Comparison of ENCODE assay signal across 15 cellular contexts in genomic region chr1:184950209-184950608, GRCh38. TPM values are rescaled to one million over a fixed set of nuclear protein-coding genes. Genes with fewer than 3 reads are reported as not detected.
A peak's percentile ranks its signal among the peaks of the same experiment; 100 is the strongest.
DNase-seq lines count a peak whose midpoint lies in the region; ATAC-seq and TF ChIP-seq lines count a peak whose summit lies in the region.
"Had no signal": no experiment of that assay in that cellular context is flagged by ENCODE, and none has a peak within 500 bp of the region (broad histone marks: within the 10 kb centered on the region; RNA-seq: fewer than 3 reads in every experiment).

No MANE protein-coding gene starts in this region.

- H3K9ac ChIP-seq in Karpas-422 (ENCODE audit: low read length) (no peak overlapping the region), endodermal cell (ENCODE audit: extremely low read depth, low read length, poor library complexity, severe bottlenecking) (no peak overlapping the region)
- H3K9ac ChIP-seq: BLaER1 had no signal

- H4K20me1 ChIP-seq in Karpas-422 (ENCODE audit: insufficient read depth, low read depth, low read length) = no peaks in the 10 kb centered on the region
- H4K20me1 ChIP-seq: BLaER1 had no signal

- no peaks in the 10 kb centered on the region for H3K9me2 ChIP-seq in Karpas-422 (replicated peaks; ENCODE audit: insufficient read depth, low read length)

- H3K27ac ChIP-seq in Karpas-422 (ENCODE audit: low read length) (no peak overlapping the region), ascending aorta (peak overlapping the region; percentile 75 to 82), endodermal cell (ENCODE audit: low read depth, low read length) (no peak overlapping the region)
- H3K27ac ChIP-seq: BLaER1 had no signal

- no peaks in the 10 kb centered on the region for H3K27me3 Mint-ChIP-seq in activated CD8-positive, alpha-beta memory T cell treated with anti-CD3 and anti-CD28 coated beads, Interleukin-2, amount 10 ng/mL, durations not matched to agents 7 days and 5 days
- peaks cover 15% of the 10 kb centered on the region for H3K27me3 Mint-ChIP-seq in endodermal cell (ENCODE audit: insufficient read depth)

- 67 to 88% methylated on average over 1 to 3 of the region's 3 CpGs for WGBS in endodermal cell (ENCODE audit: insufficient coverage in 1 of 2, insufficient read length in 1 of 2), 2 experiments

- H3K9me3 Mint-ChIP-seq in activated CD8-positive, alpha-beta memory T cell treated with anti-CD3 and anti-CD28 coated beads, Interleukin-2, amount 10 ng/mL, durations not matched to agents 7 days and 5 days (ENCODE audit: low read depth) = no peaks in the 10 kb centered on the region
- no peaks in the 10 kb centered on the region for H3K9me3 Mint-ChIP-seq in endodermal cell
- H3K9me3 Mint-ChIP-seq: CD14-positive monocyte; CD8-positive, alpha-beta T cell had no signal

- TF ChIP-seq CTCF in ascending aorta (IDR thresholded peaks at IDR 0.05) (no peak), endodermal cell (conservative IDR thresholded peaks at IDR 0.05) (no peak)

- H3K27me3 ChIP-seq in Karpas-422 (ENCODE audit: low read length) (no peaks in the 10 kb centered on the region), ascending aorta (no peaks in the 10 kb centered on the region), endodermal cell (ENCODE audit: control insufficient read depth, insufficient read depth, low read length, poor library complexity, severe bottlenecking) (no peaks in the 10 kb centered on the region)
- H3K27me3 ChIP-seq: BLaER1 had no signal

- peaks cover 71% of the 10 kb centered on the region for H3K79me2 ChIP-seq in Karpas-422 (ENCODE audit: low read length)

- CTCF ChIA-PET in activated CD8-positive, alpha-beta memory T cell treated with anti-CD3 and anti-CD28 coated beads, Interleukin-2, amount 10 ng/mL, durations not matched to agents 7 days and 5 days (lab: Charles Lee) = no interaction called here

- DNase-seq in NCI-H187 treated with DMSO at 0.1 percent for 48 hours (lab: John Stamatoyannopoulos, UW) (peak; percentile 77), NCI-H187 (lab: John Stamatoyannopoulos, UW) (no peak), Karpas-422 (no peak), ascending aorta (ENCODE audit: low spot score in 2 of 2) (no peak), endodermal cell (no peak)
- DNase-seq in activated CD8-positive, alpha-beta memory T cell treated with anti-CD3 and anti-CD28 coated beads, Interleukin-2, amount 10 ng/mL, durations not matched to agents 7 days and 5 days = no peak
- no peak for DNase-seq in activated CD4-positive, CD25-positive, alpha-beta regulatory T cell treated with anti-CD3 and anti-CD28 coated beads, Interleukin-2, amount 50 U/mL, for 72 hours
- DNase-seq: 8988T; CD8-positive, alpha-beta T cell; DMS 273 treated with DMSO at 0.1 percent for 48 hours; GF-D8; GOT3; H7 had no signal

- no peak overlapping the region for H3K4me3 Mint-ChIP-seq in activated CD8-positive, alpha-beta memory T cell treated with anti-CD3 and anti-CD28 coated beads, Interleukin-2, amount 10 ng/mL, durations not matched to agents 7 days and 5 days
- H3K4me3 Mint-ChIP-seq in endodermal cell = no peak overlapping the region
- H3K4me3 Mint-ChIP-seq: CD14-positive monocyte; CD8-positive, alpha-beta T cell had no signal

- H2AFZ ChIP-seq in Karpas-422 (ENCODE audit: low read length) = no peak overlapping the region

- peak overlapping the region; percentile 27 for H3K4me2 ChIP-seq in Karpas-422 (ENCODE audit: low read depth, low read length, poor library complexity, severe bottlenecking)
- H3K4me2 ChIP-seq: BLaER1 had no signal

- H3K27ac Mint-ChIP-seq in activated CD8-positive, alpha-beta memory T cell treated with anti-CD3 and anti-CD28 coated beads, Interleukin-2, amount 10 ng/mL, durations not matched to agents 7 days and 5 days = no peak overlapping the region
- no peak overlapping the region for H3K27ac Mint-ChIP-seq in endodermal cell
- H3K27ac Mint-ChIP-seq: CD14-positive monocyte; CD8-positive, alpha-beta T cell had no signal

- H3K36me3 Mint-ChIP-seq in activated CD8-positive, alpha-beta memory T cell treated with anti-CD3 and anti-CD28 coated beads, Interleukin-2, amount 10 ng/mL, durations not matched to agents 7 days and 5 days = peaks cover 36% of the 10 kb centered on the region
- H3K36me3 Mint-ChIP-seq in endodermal cell (ENCODE audit: low read depth) = no peaks in the 10 kb centered on the region
- H3K36me3 Mint-ChIP-seq: CD8-positive, alpha-beta T cell had no signal

- H3K4me1 Mint-ChIP-seq in activated CD8-positive, alpha-beta memory T cell treated with anti-CD3 and anti-CD28 coated beads, Interleukin-2, amount 10 ng/mL, durations not matched to agents 7 days and 5 days = peaks cover 31% of the 10 kb centered on the region
- H3K4me1 Mint-ChIP-seq in endodermal cell = peaks cover 10% of the 10 kb centered on the region

- H3K4me1 ChIP-seq in Karpas-422 (ENCODE audit: low read length) (peaks cover 58% of the 10 kb centered on the region), ascending aorta (peaks cover 0 to 49% of the 10 kb centered on the region in 2 donors), endodermal cell (ENCODE audit: control insufficient read depth, insufficient read depth, low read length) (peaks cover 5% of the 10 kb centered on the region)
- H3K4me1 ChIP-seq: BLaER1 had no signal

- no peak for ATAC-seq in activated CD8-positive, alpha-beta memory T cell treated with anti-CD3 and anti-CD28 coated beads, Interleukin-2, amount 10 ng/mL, durations not matched to agents 7 days and 5 days
- ATAC-seq: CD8-positive, alpha-beta T cell had no signal

- intact Hi-C loops in ascending aorta (cut with DNase I) = loop anchor here (5.0 to 10.0 kb wide), 2 partner anchors 58 to 1635 kb away; no protein-coding TSS in a partner anchor

- no peak overlapping the region for H3K4me3 ChIP-seq in Karpas-422 (ENCODE audit: low read length)
- no peak overlapping the region for H3K4me3 ChIP-seq in ascending aorta
- H3K4me3 ChIP-seq in endodermal cell (ENCODE audit: low read length) = no peak overlapping the region
- H3K4me3 ChIP-seq: BLaER1 had no signal

- H3K9me3 ChIP-seq in Karpas-422 (ENCODE audit: low read length) (no peaks in the 10 kb centered on the region), ascending aorta (no peaks in the 10 kb centered on the region), endodermal cell (ENCODE audit: control insufficient read depth, low read length) (no peaks in the 10 kb centered on the region)
- H3K9me3 ChIP-seq: BLaER1 had no signal

- H3K36me3 ChIP-seq in Karpas-422 (ENCODE audit: insufficient read depth, low read length) (no peaks in the 10 kb centered on the region), ascending aorta (no peaks in the 10 kb centered on the region), endodermal cell (ENCODE audit: control insufficient read depth, insufficient read depth, low read length) (no peaks in the 10 kb centered on the region)
- H3K36me3 ChIP-seq: BLaER1 had no signal

RNA-seq across cellular contexts. Expression of gene NIBAN1, which starts 24.1 kb away (rescaled TPM):
- total RNA-seq in Karpas-422 (2014; rRNA removed; shearing (Covaris generic); ENCODE audit: low replicate concordance) = 26.1 and 31.2 TPM in 2 replicates
- 74.6 TPM for total RNA-seq in ascending aorta
- total RNA-seq in activated CD8-positive, alpha-beta memory T cell treated with anti-CD3 and anti-CD28 coated beads, Interleukin-2, amount 10 ng/mL, durations not matched to agents 7 days and 5 days = 10 to 100 TPM; 55.5 to 60.8 TPM
- total RNA-seq in endodermal cell = 1 to 10 TPM; 4.8 to 5.1 TPM
- 1.4 TPM for polyA plus RNA-seq in endodermal cell (2013, experiment 1 of 2)
- polyA plus RNA-seq in endodermal cell (2013, experiment 2 of 2) = 1.2 TPM

Comparison
In these comparisons a context has a peak if more than half of its experiments do, and no peak if none do; other contexts are left out.
1. H3K27ac ChIP-seq: peak in ascending aorta (2 of 2); none in Karpas-422 (single experiment) and endodermal cell (single experiment).